Comparison of ENCODE assay signal across 8 cellular contexts in the genomic region with DNA sequence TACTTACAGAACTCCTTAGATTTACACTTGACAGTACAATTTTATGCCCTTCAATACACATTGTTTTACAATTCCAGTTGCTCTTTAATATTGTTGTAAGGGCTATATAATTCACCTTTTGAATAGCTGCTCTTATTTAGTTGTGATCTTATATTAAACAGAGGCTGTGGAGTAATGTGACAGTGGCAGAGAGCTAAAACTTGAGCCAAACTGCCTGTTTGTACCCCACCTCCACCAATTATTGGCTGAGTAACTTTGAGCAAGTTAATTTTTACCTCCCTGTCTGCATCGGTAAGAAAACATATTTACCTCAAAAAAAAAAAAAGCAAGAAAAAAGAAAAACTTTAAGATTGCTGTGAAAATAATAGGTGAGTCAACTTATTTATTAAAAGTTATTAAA. TPM values are rescaled to one million over a fixed set of nuclear protein-coding genes. Genes with fewer than 3 reads are reported as not detected.
DNase-seq lines count a peak whose midpoint lies in the region; ATAC-seq, FAIRE-seq and TF ChIP-seq lines count a peak whose summit lies in the region.

No MANE protein-coding gene starts in this region.

- no peak for TF ChIP-seq CTCF in kidney (IDR thresholded peaks at IDR 0.05; ENCODE audit: borderline replicate concordance, extremely low read depth, insufficient read depth)

- H3K27ac ChIP-seq in kidney (ENCODE audit: low read depth in 2 of 2, low read length in 2 of 2) = peak overlapping the region in 1 of 2 donors; percentile 23
- no peak overlapping the region for H3K27ac ChIP-seq in stomach smooth muscle (ENCODE audit: low read length)

- no peaks in the 10 kb centered on the region for H3K27me3 Mint-ChIP-seq in activated T-cell treated with anti-CD3 and anti-CD28 coated beads, Interleukin-2, amount 50 U/mL, for 72 hours (ENCODE audit: low read depth)
- no peaks in the 10 kb centered on the region for H3K27me3 Mint-ChIP-seq in activated naive CD8-positive, alpha-beta T cell treated with anti-CD3 and anti-CD28 coated beads for 36 hours

- ATAC-seq in activated T-cell treated with anti-CD3 and anti-CD28 coated beads, Interleukin-2, amount 50 U/mL, for 72 hours (replicated peaks in 1 of 2) = no peak
- ATAC-seq in GM19463 (IDR thresholded peaks at IDR 0.05; ENCODE audit: unreplicated experiment) = no peak

- peaks cover 8 to 14% of the 10 kb centered on the region in 2 donors for H3K36me3 Mint-ChIP-seq in activated T-cell treated with anti-CD3 and anti-CD28 coated beads, Interleukin-2, amount 50 U/mL, for 72 hours (ENCODE audit: insufficient read depth in 2 of 2)
- H3K36me3 Mint-ChIP-seq in activated naive CD8-positive, alpha-beta T cell treated with anti-CD3 and anti-CD28 coated beads for 36 hours = peaks cover 13% of the 10 kb centered on the region

- H3K4me1 ChIP-seq in kidney (ENCODE audit: control insufficient read depth in 1 of 2, insufficient read depth in 1 of 2, low read depth in 1 of 2, low read length in 2 of 2) = peaks cover 4 to 5% of the 10 kb centered on the region in 2 donors
- peaks cover 5% of the 10 kb centered on the region for H3K4me1 ChIP-seq in stomach smooth muscle (ENCODE audit: control insufficient read depth, insufficient read depth, low read length)

- H3K36me3 ChIP-seq in kidney (ENCODE audit: control insufficient read depth in 1 of 2, insufficient read depth in 2 of 2, low read length in 2 of 2) (peaks cover 0 to 4% of the 10 kb centered on the region in 2 donors), stomach smooth muscle (ENCODE audit: control insufficient read depth in 2 of 2, insufficient read depth in 2 of 2, low read length in 2 of 2) (no peaks in the 10 kb centered on the region)

- no peak for DNase-seq in activated T-cell treated with anti-CD3 and anti-CD28 coated beads, Interleukin-2, amount 50 U/mL, for 72 hours
- DNase-seq in activated T-cell treated with anti-CD3 and anti-CD28 coated beads, Interleukin-2, amount 50 U/mL, for 48 hours = no peak
- no peak for DNase-seq in activated naive CD8-positive, alpha-beta T cell treated with anti-CD3 and anti-CD28 coated beads for 36 hours
- DNase-seq in kidney (no peak), NCI-H345 treated with DMSO at 0.1 percent for 48 hours (lab: John Stamatoyannopoulos, UW; ENCODE audit: unreplicated experiment) (no peak), NCI-H774 (lab: John Stamatoyannopoulos, UW) (no peak)

- H3K4me1 Mint-ChIP-seq in activated T-cell treated with anti-CD3 and anti-CD28 coated beads, Interleukin-2, amount 50 U/mL, for 72 hours (ENCODE audit: low read depth) = peaks cover 72% of the 10 kb centered on the region
- H3K4me1 Mint-ChIP-seq in activated naive CD8-positive, alpha-beta T cell treated with anti-CD3 and anti-CD28 coated beads for 36 hours = peaks cover 60% of the 10 kb centered on the region

- no peaks in the 10 kb centered on the region for H3K27me3 ChIP-seq in stomach smooth muscle (ENCODE audit: control insufficient read depth in 1 of 2, insufficient read depth in 2 of 2, low read length in 2 of 2)

- H3K4me3 Mint-ChIP-seq in activated T-cell treated with anti-CD3 and anti-CD28 coated beads, Interleukin-2, amount 50 U/mL, for 72 hours = peak overlapping the region; percentile 95 to 96
- H3K4me3 Mint-ChIP-seq in activated naive CD8-positive, alpha-beta T cell treated with anti-CD3 and anti-CD28 coated beads for 36 hours = peak overlapping the region; percentile 87

- peak overlapping the region; percentile 97 for H3K27ac Mint-ChIP-seq in activated T-cell treated with anti-CD3 and anti-CD28 coated beads, Interleukin-2, amount 50 U/mL, for 72 hours
- peak overlapping the region; percentile 39 for H3K27ac Mint-ChIP-seq in activated naive CD8-positive, alpha-beta T cell treated with anti-CD3 and anti-CD28 coated beads for 36 hours

- H3K4me3 ChIP-seq in kidney (ENCODE audit: low read length in 2 of 2) = peak overlapping the region; percentile 95 to 96
- H3K4me3 ChIP-seq in stomach smooth muscle (ENCODE audit: low read length in 2 of 2) = peak overlapping the region; percentile 7 to 92

- intact Hi-C loops in kidney (cut with DNase I) = no loop called here

- peaks cover 2 to 6% of the 10 kb centered on the region in 2 donors for H3K9me3 Mint-ChIP-seq in activated T-cell treated with anti-CD3 and anti-CD28 coated beads, Interleukin-2, amount 50 U/mL, for 72 hours
- peaks cover 6% of the 10 kb centered on the region for H3K9me3 Mint-ChIP-seq in activated naive CD8-positive, alpha-beta T cell treated with anti-CD3 and anti-CD28 coated beads for 36 hours

- H3K9ac ChIP-seq in kidney (ENCODE audit: low read length in 2 of 2) (peak overlapping the region; percentile 50 to 98), stomach smooth muscle (ENCODE audit: low read length in 2 of 2) (peak overlapping the region; percentile 21 to 95)

- no peak for FAIRE-seq in kidney (lab: Jason Lieb, UNC)

- no peaks in the 10 kb centered on the region for H3K9me3 ChIP-seq in kidney (ENCODE audit: control insufficient read depth in 1 of 2, low read length in 2 of 2)
- no peaks in the 10 kb centered on the region for H3K9me3 ChIP-seq in stomach smooth muscle (ENCODE audit: control insufficient read depth in 2 of 2, low read length in 2 of 2)

RNA-seq across cellular contexts. Expression of a gene that starts 1.6 kb away (rescaled TPM):
- 100 to 1,000 TPM in 1 of 2 donors, 10 to 100 TPM in 1; 90.6 to 100 TPM for total RNA-seq in activated T-cell treated with anti-CD3 and anti-CD28 coated beads, Interleukin-2, amount 50 U/mL, for 72 hours
- 10 to 100 TPM; 63.3 to 64.2 TPM for total RNA-seq in activated naive CD8-positive, alpha-beta T cell treated with anti-CD3 and anti-CD28 coated beads for 36 hours
- 139 TPM for total RNA-seq in kidney
- polyA plus RNA-seq in kidney (ENCODE audit: insufficient read depth, low read depth, low replicate concordance) = 131 TPM

RNA-seq across cellular contexts. Expression of a gene that starts 56.9 kb away (rescaled TPM):
- total RNA-seq in activated T-cell treated with anti-CD3 and anti-CD28 coated beads, Interleukin-2, amount 50 U/mL, for 72 hours = not detected
- total RNA-seq in activated naive CD8-positive, alpha-beta T cell treated with anti-CD3 and anti-CD28 coated beads for 36 hours = not detected
- total RNA-seq in kidney = not detected
- not detected for polyA plus RNA-seq in kidney (ENCODE audit: insufficient read depth, low read depth, low replicate concordance)
